2 cellular contexts compared by ENCODE assay signal in the genomic region with DNA sequence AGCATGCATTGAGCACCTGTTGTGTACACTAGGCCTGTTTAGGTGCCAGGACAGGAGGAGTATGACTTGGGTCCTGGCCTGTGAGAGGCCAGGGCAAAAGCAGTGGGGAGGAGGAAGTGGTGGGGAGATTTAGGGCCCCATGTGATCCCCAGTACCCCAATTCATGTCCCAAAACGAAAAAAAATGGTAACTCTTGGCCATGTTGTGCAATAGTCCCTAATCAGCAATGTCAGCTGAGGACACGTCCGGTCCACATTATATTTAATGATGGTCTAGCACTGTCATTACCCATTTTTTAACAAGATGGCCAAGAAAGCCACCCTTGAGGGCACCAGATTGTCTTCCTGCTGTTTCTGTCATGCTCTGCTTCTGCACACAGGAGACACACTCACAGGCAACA.
A peak's percentile ranks its signal among the peaks of the same experiment; 100 is the strongest.
TF ChIP-seq lines count a peak whose summit lies in the region.

No MANE protein-coding gene starts in this region.

TF ChIP-seq in HepG2, 621 proteins besides CTCF, POLR2A, EP300 and RAD21:
- peak; percentile 50; the same call in 1 of the 2 replicates for TF ChIP-seq CEBPB (IDR thresholded peaks at IDR 0.05; ENCODE audit: borderline replicate concordance, low read depth, low read length)
- no peak for TF ChIP-seq KLF11 (CRISPR knock-in tag; IDR thresholded peaks at IDR 0.05)

TF ChIP-seq in H1, 55 proteins besides CTCF, POLR2A, EP300 and RAD21:
- TF ChIP-seq HDAC6 (IDR thresholded peaks at IDR 0.05; ENCODE audit: low read depth, low read length) (no peak), TAF1 (IDR thresholded peaks at IDR 0.05; ENCODE audit: low read depth, low read length) (no peak), SUZ12 (IDR thresholded peaks at IDR 0.05; ENCODE audit: low read length) (no peak), RBBP5 (IDR thresholded peaks at IDR 0.05; ENCODE audit: borderline replicate concordance, low read depth, low read length) (no peak), TCF12 (IDR thresholded peaks at IDR 0.05; ENCODE audit: low read depth, low read length) (no peak), KDM1A (IDR thresholded peaks at IDR 0.05; ENCODE audit: borderline replicate concordance, low read length) (no peak), KDM4A (IDR thresholded peaks at IDR 0.05; ENCODE audit: low read depth, low read length, severe bottlenecking) (no peak), SIN3A (conservative IDR thresholded peaks at IDR 0.05 in 1 of 2, IDR thresholded peaks at IDR 0.05 in 1 of 2; ENCODE audit: low read depth in 1 of 2, low read length in 2 of 2) (no peak), GABPA (IDR thresholded peaks at IDR 0.05; ENCODE audit: borderline replicate concordance, insufficient read depth, low read length) (no peak), YY1 (IDR thresholded peaks at IDR 0.05; ENCODE audit: low read depth, low read length) (no peak), PHF8 (conservative IDR thresholded peaks at IDR 0.05; ENCODE audit: low read depth, low read length) (no peak), CBX8 (IDR thresholded peaks at IDR 0.05; ENCODE audit: borderline replicate concordance, low read depth, low read length) (no peak), MAFK (IDR thresholded peaks at IDR 0.05; ENCODE audit: low read depth, low read length) (no peak)
- TF ChIP-seq, protein P1, sequence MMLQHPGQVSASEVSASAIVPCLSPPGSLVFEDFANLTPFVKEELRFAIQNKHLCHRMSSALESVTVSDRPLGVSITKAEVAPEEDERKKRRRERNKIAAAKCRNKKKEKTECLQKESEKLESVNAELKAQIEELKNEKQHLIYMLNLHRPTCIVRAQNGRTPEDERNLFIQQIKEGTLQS (IDR thresholded peaks at IDR 0.05; ENCODE audit: insufficient read depth, low read depth, low read length), result no peak
- TF ChIP-seq, protein P2, sequence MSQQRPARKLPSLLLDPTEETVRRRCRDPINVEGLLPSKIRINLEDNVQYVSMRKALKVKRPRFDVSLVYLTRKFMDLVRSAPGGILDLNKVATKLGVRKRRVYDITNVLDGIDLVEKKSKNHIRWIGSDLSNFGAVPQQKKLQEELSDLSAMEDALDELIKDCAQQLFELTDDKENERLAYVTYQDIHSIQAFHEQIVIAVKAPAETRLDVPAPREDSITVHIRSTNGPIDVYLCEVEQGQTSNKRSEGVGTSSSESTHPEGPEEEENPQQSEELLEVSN (IDR thresholded peaks at IDR 0.05), result no peak
